Comparison of ENCODE assay signal across 1 cellular context in genomic region chr7:14207711-14208110, GRCh38.
A peak's percentile ranks its signal among the peaks of the same experiment; 100 is the strongest.
TF ChIP-seq lines count a peak whose summit lies in the region.

No MANE protein-coding gene starts in this region.

TF ChIP-seq in HepG2, 621 proteins besides CTCF, POLR2A, EP300 and RAD21 (continued from another document):
- no peak for TF ChIP-seq ZBTB49 (CRISPR knock-in tag; IDR thresholded peaks at IDR 0.05; ENCODE audit: borderline replicate concordance)
- no peak for TF ChIP-seq SIN3A (IDR thresholded peaks at IDR 0.05; ENCODE audit: borderline replicate concordance, low read depth, low read length)
- no peak for TF ChIP-seq RFXANK (CRISPR knock-in tag; IDR thresholded peaks at IDR 0.05)
- TF ChIP-seq ZBTB3 (CRISPR knock-in tag; IDR thresholded peaks at IDR 0.05; ENCODE audit: borderline replicate concordance, low read depth), result no peak
- TF ChIP-seq MYNN (CRISPR knock-in tag; IDR thresholded peaks at IDR 0.05; ENCODE audit: low read depth), result no peak
- no peak for TF ChIP-seq PRMT3 (CRISPR knock-in tag; IDR thresholded peaks at IDR 0.05; ENCODE audit: borderline replicate concordance, low read depth)
- TF ChIP-seq MAFF (IDR thresholded peaks at IDR 0.05; ENCODE audit: low read depth, low read length), result peak; percentile 45; the same call in 1 of the 2 replicates
- no peak for TF ChIP-seq ZNF24 (IDR thresholded peaks at IDR 0.05)
- TF ChIP-seq RBM22 (optimal IDR thresholded peaks at IDR 0.05; ENCODE audit: low read length), result no peak
